9 cellular contexts compared by ENCODE assay signal in the genomic region with DNA sequence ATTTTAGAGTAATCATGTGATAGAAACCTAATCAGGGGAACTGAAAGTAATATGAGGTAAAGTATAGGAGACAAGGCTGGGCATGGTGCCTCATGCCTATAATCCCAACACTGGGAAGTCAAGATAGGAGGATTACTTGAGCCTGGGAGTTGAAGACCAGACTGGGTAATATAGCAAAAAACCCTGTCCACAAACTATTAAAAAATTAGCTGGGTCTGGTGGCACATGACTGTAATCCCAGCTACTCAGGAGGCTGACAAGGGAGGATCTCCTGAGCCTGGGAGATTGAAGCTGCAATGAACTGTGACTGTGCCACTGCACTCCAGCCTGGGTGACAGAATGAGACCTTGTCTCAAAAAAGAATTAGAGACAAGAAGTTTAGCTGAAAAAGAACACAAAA.
"Had no signal": no experiment of that assay in that cellular context is flagged by ENCODE, and none has a peak within 500 bp of the region (broad histone marks: within the 10 kb centered on the region; RNA-seq: fewer than 3 reads in every experiment).

No MANE protein-coding gene starts in this region.

- H3K4me3 ChIP-seq: GM23338 had no signal

- ATAC-seq: GM23338, HepG2 had no signal

- FAIRE-seq: H1, H54, HepG2 had no signal

- H3K27ac ChIP-seq: HL-60, KMS-11 had no signal

- DNase-seq: H9, HCEC 1CT, KBM-7 had no signal
